ENCODE assay signal across 8 cellular contexts in the genomic region with DNA sequence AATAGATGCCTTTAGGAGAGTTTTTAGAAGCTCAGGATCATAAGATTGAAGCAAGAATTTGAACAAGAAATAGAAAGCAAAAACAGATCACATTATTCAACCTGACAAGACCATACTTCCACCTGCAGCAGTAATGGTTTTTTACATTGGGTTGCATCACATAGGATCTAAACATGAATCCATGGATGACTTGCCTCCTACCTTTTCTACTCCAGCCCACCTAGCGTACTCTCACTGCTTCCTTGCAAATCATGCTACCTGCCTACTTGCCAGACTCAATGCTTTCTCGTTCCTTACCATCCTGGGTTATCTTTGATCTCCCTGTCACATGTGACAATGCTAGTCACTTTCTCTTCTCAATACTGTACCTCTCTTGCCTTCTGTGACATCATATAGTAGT.
"Had no signal": no experiment of that assay in that cellular context is flagged by ENCODE, and none has a peak within 500 bp of the region (broad histone marks: within the 10 kb centered on the region; RNA-seq: fewer than 3 reads in every experiment).

No MANE protein-coding gene starts in this region.

- H3K36me3 ChIP-seq: HAP-1 had no signal

- ATAC-seq: HCT116 had no signal

- DNase-seq: GM23248, GOT3, H7, HFFc6, IMR-90 had no signal

- H2AFZ ChIP-seq: GM23248 had no signal

- H3K9ac ChIP-seq: GM23248 had no signal

- H3K27ac ChIP-seq: GM23248, HL-60 had no signal

- H3K4me3 ChIP-seq: GM23248, HAP-1 had no signal

- H3K9me3 ChIP-seq: HAP-1 had no signal
